22 cellular contexts compared by ENCODE assay signal in the genomic region with DNA sequence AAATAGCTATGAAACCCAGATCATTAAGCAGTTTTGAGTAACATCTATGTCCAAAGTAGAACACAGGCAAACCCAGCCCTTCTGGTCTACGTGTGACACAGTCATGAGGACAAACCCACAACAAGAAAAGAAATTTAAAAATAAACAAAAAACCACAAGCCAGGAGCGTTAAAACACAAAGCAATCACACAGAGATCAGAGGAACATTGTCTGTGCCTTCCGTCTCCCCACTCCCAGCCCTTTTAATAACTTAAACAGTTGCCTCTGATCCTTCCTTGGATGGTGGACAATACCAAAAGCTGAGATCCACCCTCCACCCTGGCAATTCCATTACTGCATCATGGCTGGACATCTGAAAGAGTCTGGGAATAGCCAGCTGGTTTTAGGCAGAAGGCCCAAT. TPM values are rescaled to one million over a fixed set of nuclear protein-coding genes. Genes with fewer than 3 reads are reported as not detected.
"Had no signal": no experiment of that assay in that cellular context is flagged by ENCODE, and none has a peak within 500 bp of the region (broad histone marks: within the 10 kb centered on the region; RNA-seq: fewer than 3 reads in every experiment).

No MANE protein-coding gene starts in this region.

- H3K36me3 ChIP-seq: esophagus squamous epithelium, neutrophil, transverse colon had no signal

- H3K27ac ChIP-seq: coronary artery, foreskin keratinocyte, neutrophil had no signal

- H3K4me1 ChIP-seq: foreskin keratinocyte had no signal

- ATAC-seq: activated CD8-positive, alpha-beta T cell treated with anti-CD3 and anti-CD28 coated beads, Interleukin-2, amount 10 ng/mL, durations not matched to agents 7 days and 5 days; activated naive CD8-positive, alpha-beta T cell treated with anti-CD3 and anti-CD28 coated beads, Interleukin-2, amount 50 U/mL, for 24 hours; activated T-cell treated with anti-CD3 and anti-CD28 coated beads, Interleukin-2, amount 50 U/mL, for 4 hours; foreskin keratinocyte; SK-N-SH treated with all-trans-retinoic acid at 6 μM for 48 hours; stimulated activated naive CD8-positive, alpha-beta T cell treated with anti-CD3 and anti-CD28 coated beads, Interleukin-15, Interleukin-2, amounts not matched to agents 100 U/mL and 50 U/mL, for 24 hours had no signal

- DNase-seq: activated CD4-positive, alpha-beta T cell treated with anti-CD3 and anti-CD28 coated beads, Interleukin-2, amount 10 ng/mL, durations not matched to agents 24 days and 14 days; activated CD4-positive, CD25-positive, alpha-beta regulatory T cell; activated CD8-positive, alpha-beta T cell treated with anti-CD3 and anti-CD28 coated beads, Interleukin-2, amount 10 ng/mL, durations not matched to agents 7 days and 5 days; activated effector memory CD4-positive, alpha-beta T cell treated with Interleukin-2 at 50 U/mL for 16 hours; activated naive CD4-positive, alpha-beta T cell treated with anti-CD3 and anti-CD28 coated beads, Interleukin-2, amount 10 ng/mL, durations not matched to agents 7 days and 5 days; activated naive CD8-positive, alpha-beta T cell treated with anti-CD3 and anti-CD28 coated beads, Interleukin-2, amount 50 U/mL, for 24 hours; activated T-cell treated with anti-CD3 and anti-CD28 coated beads, Interleukin-2, amount 50 U/mL, for 4 hours; anterior cingulate cortex; central memory CD4-positive, alpha-beta T cell; esophagus squamous epithelium; foreskin keratinocyte; hypothalamus; mammary epithelial cell; naive B cell; stimulated activated CD4-positive, alpha-beta T cell treated with anti-CD3 and anti-CD28 coated beads, Interleukin-2, amount 100 ng/mL, for 24 hours; stimulated activated naive CD8-positive, alpha-beta T cell treated with anti-CD3 and anti-CD28 coated beads, Interleukin-15, Interleukin-2, amounts not matched to agents 100 U/mL and 50 U/mL, for 24 hours; T1000; transverse colon had no signal

- H3K9me3 ChIP-seq: esophagus squamous epithelium, neutrophil, transverse colon had no signal

- H3K4me3 ChIP-seq: coronary artery, esophagus squamous epithelium, transverse colon had no signal

- H3K27me3 ChIP-seq: esophagus squamous epithelium, neutrophil, transverse colon had no signal

RNA-seq across cellular contexts. Expression of a gene that starts 15.6 kb away (rescaled TPM):
- total RNA-seq: activated CD4-positive, alpha-beta T cell treated with anti-CD3 and anti-CD28 coated beads, Interleukin-2, amount 10 ng/mL, durations not matched to agents 24 days and 14 days; activated CD8-positive, alpha-beta T cell treated with anti-CD3 and anti-CD28 coated beads, Interleukin-2, amount 10 ng/mL, durations not matched to agents 7 days and 5 days; foreskin keratinocyte; T-helper 1 cell treated with Interleukin-12 subunit alpha and Interleukin-12 subunit beta and Interleukin-4 antibody, amounts not matched to agents 30 ng/mL and 1 ng/mL, for 36 hours had no signal
